1 cellular context compared by ENCODE assay signal in genomic region chr3:172209333-172210321, GRCh38.
TF ChIP-seq lines count a peak whose summit lies in the region.

No MANE protein-coding gene starts in this region.

TF ChIP-seq in SK-N-SH treated with all-trans-retinoic acid at 6 μM for 48 hours, 23 proteins besides CTCF, POLR2A, EP300 and RAD21 (continued from another document):
- TF ChIP-seq CSRNP3 (CRISPR knock-in tag; IDR thresholded peaks at IDR 0.05): no peak
- TF ChIP-seq ZC3H10 (CRISPR knock-in tag; IDR thresholded peaks at IDR 0.05): no peak
- TF ChIP-seq ISL1 (CRISPR knock-in tag; IDR thresholded peaks at IDR 0.05): no peak
- no peak for TF ChIP-seq TCF4 (CRISPR knock-in tag; IDR thresholded peaks at IDR 0.05; ENCODE audit: borderline replicate concordance)
- no peak for TF ChIP-seq ZNF8 (CRISPR knock-in tag; IDR thresholded peaks at IDR 0.05)
- TF ChIP-seq TSHZ2 (CRISPR knock-in tag; IDR thresholded peaks at IDR 0.05): no peak
- TF ChIP-seq BACH2 (CRISPR knock-in tag; IDR thresholded peaks at IDR 0.05; ENCODE audit: borderline replicate concordance): no peak
- TF ChIP-seq CSDC2 (CRISPR knock-in tag; IDR thresholded peaks at IDR 0.05): no peak
- no peak for TF ChIP-seq RARB (CRISPR knock-in tag; IDR thresholded peaks at IDR 0.05)
